Comparison of ENCODE assay signal across 8 cellular contexts in genomic region chr5:139795074-139796001, GRCh38. TPM values are rescaled to one million over a fixed set of nuclear protein-coding genes. Genes with fewer than 3 reads are reported as not detected.
A peak's percentile ranks its signal among the peaks of the same experiment; 100 is the strongest.
DNase-seq lines count a peak whose midpoint lies in the region; ATAC-seq and TF ChIP-seq lines count a peak whose summit lies in the region.

TSS of gene PSD2 (plus strand) at chr5:139795808. CDS start at chr5:139809441, 13,633 bp downstream.

- POLR2A ChIA-PET in activated B cell treated with CpG ODN at 0.5 μM for 24 hours (lab: Charles Lee), result interaction anchor here (0.5 kb wide), 1 partner anchor 270 kb away, joined by 4 read pairs; no protein-coding TSS in a partner anchor

- ATAC-seq in activated B cell treated with CpG ODN at 0.5 μM for 24 hours (ENCODE audit: low read depth), result peak; percentile 14
- no peak for ATAC-seq in HG03139 (IDR thresholded peaks at IDR 0.05; ENCODE audit: unreplicated experiment)
- ATAC-seq in GM19035 (IDR thresholded peaks at IDR 0.05; ENCODE audit: unreplicated experiment), result no peak
- ATAC-seq in GM21576 (IDR thresholded peaks at IDR 0.05; ENCODE audit: unreplicated experiment), result no peak

- no peak within 1 kb of the TSS for H3K27ac Mint-ChIP-seq in activated B cell treated with CpG ODN at 0.5 μM for 24 hours

- TF ChIP-seq CTCF in activated B cell treated with CpG ODN at 0.5 μM for 24 hours (IDR thresholded peaks at IDR 0.05), result no peak

- H3K4me1 Mint-ChIP-seq in activated B cell treated with CpG ODN at 0.5 μM for 24 hours, result peaks cover 8% of the 10 kb centered on the region

- H3K9me3 Mint-ChIP-seq in activated B cell treated with CpG ODN at 0.5 μM for 24 hours, result no peaks in the 10 kb centered on the region

- peaks cover 47% of the 10 kb centered on the region for H3K27me3 Mint-ChIP-seq in activated B cell treated with CpG ODN at 0.5 μM for 24 hours

- H3K36me3 Mint-ChIP-seq in activated B cell treated with CpG ODN at 0.5 μM for 24 hours (ENCODE audit: low read depth), result no peaks in the 10 kb centered on the region

- CTCF ChIA-PET in activated B cell treated with CpG ODN at 0.5 μM for 24 hours (lab: Charles Lee), result interaction anchor here (0.6 kb wide), 1 partner anchor 42 kb away, joined by 3 read pairs; no protein-coding TSS in a partner anchor

- intact Hi-C loops in activated B cell treated with CpG ODN at 0.5 μM for 24 hours (cut with micrococcal nuclease), result no loop called here

- peak within 1 kb of the TSS; percentile 59 for H3K4me3 Mint-ChIP-seq in activated B cell treated with CpG ODN at 0.5 μM for 24 hours

- DNase-seq in activated T-cell treated with anti-CD3 and anti-CD28 coated beads for 24 hours (ENCODE audit: low read depth) (peak; percentile 15), activated T-cell treated with anti-CD3 and anti-CD28 coated beads for 4 hours (no peak), activated B cell treated with CpG ODN at 0.5 μM for 24 hours (no peak), globus pallidus (ENCODE audit: low spot score) (peak; percentile 53), retina (peak; percentile 40)

RNA-seq across cellular contexts. Expression of gene PSD2, which starts in this region (rescaled TPM):
- total RNA-seq in activated B cell treated with CpG ODN at 0.5 μM for 24 hours, result not detected in 2 replicates

Comparison
In these comparisons a context has a peak if more than half of its experiments do, and no peak if none do; other contexts are left out.
1. DNase-seq: peak in activated T-cell treated with anti-CD3 and anti-CD28 coated beads for 24 hours (single experiment), globus pallidus (single experiment) and retina (single experiment); none in activated T-cell treated with anti-CD3 and anti-CD28 coated beads for 4 hours (single experiment) and activated B cell treated with CpG ODN at 0.5 μM for 24 hours (single experiment).
2. Peak in ATAC-seq in activated B cell treated with CpG ODN at 0.5 μM for 24 hours; RNA of the gene not detected or under 1 TPM.